27 cellular contexts compared by ENCODE assay signal in genomic region chr7:11620406-11620805, GRCh38.
"Had no signal": no experiment of that assay in that cellular context is flagged by ENCODE, and none has a peak within 500 bp of the region (broad histone marks: within the 10 kb centered on the region; RNA-seq: fewer than 3 reads in every experiment).

No MANE protein-coding gene starts in this region.

- H3K4me1 ChIP-seq: esophagus squamous epithelium, right atrium auricular region, sigmoid colon, upper lobe of right lung, uterus had no signal

- H3K9me3 ChIP-seq: neutrophil, pancreas, right atrium auricular region, sigmoid colon, thoracic aorta, upper lobe of right lung, uterus had no signal

- H3K36me3 ChIP-seq: esophagus squamous epithelium, heart right ventricle, neutrophil, pancreas, right atrium auricular region, sigmoid colon, thoracic aorta, tibial nerve, upper lobe of right lung, uterus had no signal

- H3K27ac ChIP-seq: esophagus squamous epithelium, heart right ventricle, neutrophil, pancreas, right atrium auricular region, sigmoid colon, thoracic aorta, upper lobe of right lung, uterus had no signal

- FAIRE-seq: endometrium, pancreas had no signal

- H3K4me3 ChIP-seq: esophagus squamous epithelium, heart right ventricle, lung, pancreas, right atrium auricular region, sigmoid colon, thoracic aorta, tibial nerve, upper lobe of right lung, uterus had no signal

- H3K27me3 ChIP-seq: esophagus squamous epithelium, heart right ventricle, neutrophil, pancreas, right atrium auricular region, sigmoid colon, tibial nerve, upper lobe of right lung, uterus had no signal

- DNase-seq: cortex of kidney; effector memory CD8-positive, alpha-beta T cell; erythroblast; esophagus squamous epithelium; foreskin melanocyte; glutamatergic neuron; heart right ventricle; hypothalamus; immature natural killer cell; islet precursor cell; kidney glomerular epithelial cell; left colon; left ventricle myocardium superior; natural killer cell; pancreas; sigmoid colon; stimulated activated CD4-positive, alpha-beta T cell treated with anti-CD3 and anti-CD28 coated beads, Interleukin-2, amount 100 ng/mL, for 24 hours; stimulated activated CD4-positive, alpha-beta T cell treated with anti-CD3 and anti-CD28 coated beads, Interleukin-4, amount 100 ng/mL, for 24 hours; stimulated activated naive CD8-positive, alpha-beta T cell treated with anti-CD3 and anti-CD28 coated beads, Interleukin-15, Interleukin-2, amounts not matched to agents 100 U/mL and 50 U/mL, for 24 hours; upper lobe of right lung; uterus had no signal
